In genomic region chrX:130652824-130653578, GRCh38 we compare ENCODE assay signal across 2 cellular contexts.
TF ChIP-seq lines count a peak whose summit lies in the region.

No MANE protein-coding gene starts in this region.

TF ChIP-seq in IMR-90, 13 proteins besides CTCF, POLR2A, EP300 and RAD21 (continued from another document):
- TF ChIP-seq BHLHE40 (IDR thresholded peaks at IDR 0.05; ENCODE audit: low read depth, low read length) (no peak), FOS (IDR thresholded peaks at IDR 0.05; ENCODE audit: low read depth, low read length) (no peak), CHD1 (IDR thresholded peaks at IDR 0.05; ENCODE audit: low read depth, low read length) (no peak), MAFK (IDR thresholded peaks at IDR 0.05; ENCODE audit: low read depth, low read length) (peak; percentile 66)

TF ChIP-seq in K562, 482 proteins besides CTCF, POLR2A, EP300 and RAD21 (continued from another document):
- TF ChIP-seq CHAMP1 (IDR thresholded peaks at IDR 0.05): no peak
- TF ChIP-seq MAFK (IDR thresholded peaks at IDR 0.05; ENCODE audit: low read length): 0 out of 2 replicates have a peak, but pooled peaks have one; percentile 38
- no peak for TF ChIP-seq ZBTB49 (CRISPR knock-in tag; IDR thresholded peaks at IDR 0.05; ENCODE audit: borderline replicate concordance)
- TF ChIP-seq ZEB2 (IDR thresholded peaks at IDR 0.05): no peak
- no peak for TF ChIP-seq ZNF717 (CRISPR knock-in tag; IDR thresholded peaks at IDR 0.05)
- no peak for TF ChIP-seq POLR2G (IDR thresholded peaks at IDR 0.05; ENCODE audit: low read depth, low read length)
- peak; percentile 35; the same call in 1 of the 2 replicates for TF ChIP-seq ZNF316 (IDR thresholded peaks at IDR 0.05)
- TF ChIP-seq ZNF785 (CRISPR knock-in tag; IDR thresholded peaks at IDR 0.05): no peak
- TF ChIP-seq MAFF (IDR thresholded peaks at IDR 0.05; ENCODE audit: low read length): peak; percentile 34; the same call in 1 of the 2 replicates
- no peak for TF ChIP-seq MIER1 (IDR thresholded peaks at IDR 0.05; ENCODE audit: low read depth)
- no peak for TF ChIP-seq ZFP1 (CRISPR knock-in tag; IDR thresholded peaks at IDR 0.05)
- TF ChIP-seq PHTF2 (CRISPR knock-in tag; IDR thresholded peaks at IDR 0.05): no peak
